8 cellular contexts compared by ENCODE assay signal in the genomic region with DNA sequence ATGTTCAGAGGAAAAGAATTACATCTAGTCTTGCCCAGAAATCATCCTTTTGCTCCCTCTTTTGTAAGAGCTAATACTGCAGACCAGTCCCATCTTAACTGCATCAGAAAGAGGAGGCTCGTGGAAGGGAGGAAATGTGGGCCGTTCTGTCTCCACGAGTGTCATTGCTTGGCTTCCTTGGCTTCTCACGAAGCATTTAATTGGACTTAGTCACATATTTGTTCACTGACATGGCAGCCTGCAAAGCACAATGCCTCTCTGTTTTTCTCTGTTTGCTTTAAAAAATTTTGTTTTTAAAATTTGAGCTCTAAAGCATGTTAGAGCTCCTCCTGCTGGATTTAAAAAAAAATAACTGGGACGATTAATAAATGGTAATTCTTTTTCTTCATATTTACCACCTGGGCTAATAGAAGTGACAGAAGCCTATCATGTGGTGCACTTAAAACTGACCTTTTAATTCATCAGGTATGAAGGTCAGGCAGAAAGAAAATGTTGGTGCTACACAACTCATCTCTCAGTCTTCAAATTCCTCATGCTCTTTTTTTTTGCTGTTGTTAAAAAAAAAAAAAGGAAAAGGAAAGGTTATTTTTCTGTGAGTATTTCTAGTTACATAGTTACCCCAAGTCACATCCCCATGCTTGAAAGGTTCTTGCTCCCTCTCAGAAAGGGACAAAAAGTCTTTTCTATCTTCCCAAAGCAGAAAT. TPM values are rescaled to one million over a fixed set of nuclear protein-coding genes. Genes with fewer than 3 reads are reported as not detected.
A peak's percentile ranks its signal among the peaks of the same experiment; 100 is the strongest.
DNase-seq lines count a peak whose midpoint lies in the region; ATAC-seq and TF ChIP-seq lines count a peak whose summit lies in the region.

No MANE protein-coding gene starts in this region.

- ATAC-seq in right lobe of liver, result peak; percentile 52 to 75 (median 56)

- H4K20me1 ChIP-seq in SU-DHL-6 (ENCODE audit: low read depth, low read length), result no peaks in the 10 kb centered on the region

- H3K36me3 Mint-ChIP-seq in IgD-negative memory B cell, result peaks cover 6% of the 10 kb centered on the region

- H3K36me3 ChIP-seq in SU-DHL-6 (ENCODE audit: low read length), result no peaks in the 10 kb centered on the region
- H3K36me3 ChIP-seq in right lobe of liver, result no peaks in the 10 kb centered on the region
- no peaks in the 10 kb centered on the region for H3K36me3 ChIP-seq in stomach

- no peaks in the 10 kb centered on the region for H3K9me3 ChIP-seq in SU-DHL-6 (ENCODE audit: insufficient read depth, low read length)
- H3K9me3 ChIP-seq in right lobe of liver, result no peaks in the 10 kb centered on the region
- H3K9me3 ChIP-seq in stomach, result no peaks in the 10 kb centered on the region

- peak overlapping the region; percentile 79 for H2AFZ ChIP-seq in SU-DHL-6 (ENCODE audit: low read depth, low read length, severe bottlenecking)

- DNase-seq in SKM-1 treated with dmso at 0.1 percent for 144 hours (lab: John Stamatoyannopoulos, UW; ENCODE audit: unreplicated experiment) (peak; percentile 12), SKM-1 (lab: John Stamatoyannopoulos, UW; ENCODE audit: unreplicated experiment) (no peak), dedifferentiated amniotic fluid mesenchymal stem cell (ENCODE audit: extremely low spot score) (peak; percentile 98), right lobe of liver (no peak), stomach (peak; percentile 28)
- DNase-seq in effector CD8-positive, alpha-beta T cell (lab: John Stamatoyannopoulos, UW), result no peak

- H3K9ac ChIP-seq in SU-DHL-6 (ENCODE audit: low read length), result no peak overlapping the region; the same call in 1 of the 2 replicates

- peak overlapping the region; percentile 39 for H3K4me2 ChIP-seq in SU-DHL-6 (ENCODE audit: low read depth, low read length, poor library complexity, severe bottlenecking)

- H3K4me1 Mint-ChIP-seq in IgD-negative memory B cell, result peaks cover 46 to 66% (median 47%) of the 10 kb centered on the region in 3 donors

- TF ChIP-seq EP300 in stomach (IDR thresholded peaks at IDR 0.05), result no peak

- no peaks in the 10 kb centered on the region for H3F3A ChIP-seq in SU-DHL-6 (ENCODE audit: insufficient read depth)

- H3K79me2 ChIP-seq in SU-DHL-6 (ENCODE audit: insufficient read depth, low read length), result no peaks in the 10 kb centered on the region

- H3K27ac ChIP-seq in SU-DHL-6 (ENCODE audit: low read depth, low read length), result no peak overlapping the region
- H3K27ac ChIP-seq in right lobe of liver, result no peak overlapping the region
- peak overlapping the region in 4 of 5 donors; percentile 23 to 72 (median 49) for H3K27ac ChIP-seq in stomach

- H3K4me3 ChIP-seq in SU-DHL-6 (ENCODE audit: insufficient read depth, low read length, poor library complexity, severe bottlenecking), result no peak overlapping the region
- no peak overlapping the region for H3K4me3 ChIP-seq in right lobe of liver
- no peak overlapping the region for H3K4me3 ChIP-seq in stomach

- peak overlapping the region; percentile 76 to 92 (median 84) for H3K4me3 Mint-ChIP-seq in IgD-negative memory B cell

- H3K9me2 ChIP-seq in SU-DHL-6 (replicated peaks; ENCODE audit: insufficient read depth, low read length), result no peaks in the 10 kb centered on the region

- TF ChIP-seq CTCF in SU-DHL-6 (IDR thresholded peaks at IDR 0.05; ENCODE audit: insufficient read depth, low read length, poor library complexity, severe bottlenecking) (peak; percentile 35), right lobe of liver (IDR thresholded peaks at IDR 0.05) (peak; percentile 55 to 65 (median 59)), stomach (IDR thresholded peaks at IDR 0.05) (peak in 5 of 7 experiments; percentile 28 to 67 (median 48))

- TF ChIP-seq POLR2A in right lobe of liver (IDR thresholded peaks at IDR 0.05), result no peak
- TF ChIP-seq POLR2A in stomach (IDR thresholded peaks at IDR 0.05), result no peak

- peak overlapping the region; percentile 72 to 93 (median 86) for H3K27ac Mint-ChIP-seq in IgD-negative memory B cell

- H3K4me1 ChIP-seq in right lobe of liver (no peaks in the 10 kb centered on the region), stomach (peaks cover 2 to 44% (median 25%) of the 10 kb centered on the region in 4 donors)

- intact Hi-C loops in right lobe of liver (cut with DNase I), result no loop called here
- intact Hi-C loops in stomach (cut with DNase I; ENCODE audit: low total_unique reads), result loop anchor here (10.0 kb wide), 1 partner anchor 315 kb away; no protein-coding TSS in a partner anchor

- WGBS in right lobe of liver (ENCODE audit: insufficient coverage, low coverage, low lambda C conversion rate, missing lambda C conversion rate), result 18% methylated on average over 5 of the region's 5 CpGs
- WGBS in stomach, 5 donors, result 2 to 8% (median 4%) methylated on average over 5 of the region's 5 CpGs

- no peaks in the 10 kb centered on the region for H3K27me3 ChIP-seq in SU-DHL-6 (ENCODE audit: low read length)
- no peaks in the 10 kb centered on the region for H3K27me3 ChIP-seq in right lobe of liver
- H3K27me3 ChIP-seq in stomach, result no peaks in the 10 kb centered on the region

- no peaks in the 10 kb centered on the region for H3K9me3 Mint-ChIP-seq in IgD-negative memory B cell

- no peaks in the 10 kb centered on the region for H3K27me3 Mint-ChIP-seq in IgD-negative memory B cell

RNA-seq across cellular contexts. Expression of a gene that starts 21.0 kb away (rescaled TPM):
- polyA plus RNA-seq in IgD-negative memory B cell, result not detected
- 1 to 10 TPM in 1 of 6 experiments, under 1 TPM in 3, not detected in 2; 0.24 to 1.3 (median 0.46) TPM for total RNA-seq in right lobe of liver
- total RNA-seq in stomach, result not detected
- under 1 TPM in 1 of 3 donors, not detected in 2; 0.37 TPM for polyA plus RNA-seq in stomach

RNA-seq across cellular contexts. Expression of a gene that starts 44.3 kb away (rescaled TPM):
- polyA plus RNA-seq in IgD-negative memory B cell (79.0 TPM), stomach (10 to 100 TPM; 15.3 to 25.6 (median 16.1) TPM)
- total RNA-seq in right lobe of liver (10 to 100 TPM in 2 of 6 experiments, 1 to 10 TPM in 4; 6.7 to 12.0 (median 8.7) TPM), stomach (10 to 100 TPM in 4 of 5 donors, 1 to 10 TPM in 1; 1.2 to 27.9 (median 17.9) TPM)

Comparison
In these comparisons a context has a peak if more than half of its experiments do, and no peak if none do; other contexts are left out.
1. DNase-seq: peak in SKM-1 treated with dmso at 0.1 percent for 144 hours (single experiment), dedifferentiated amniotic fluid mesenchymal stem cell (single experiment) and stomach (single experiment); none in SKM-1 (single experiment), right lobe of liver (0 of 3) and effector CD8-positive, alpha-beta T cell (single experiment).
2. H3K27ac ChIP-seq: peak in stomach (4 of 5); none in SU-DHL-6 (single experiment) and right lobe of liver (0 of 3).
3. Peak in every context shown above with its lines, with median percentiles within 50 percentile points of each other: CTCF ChIP-seq.